ENCODE assay signal across 8 cellular contexts in genomic region chr17:40442392-40443195, GRCh38. TPM values are rescaled to one million over a fixed set of nuclear protein-coding genes. Genes with fewer than 3 reads are reported as not detected.
DNase-seq lines count a peak whose midpoint lies in the region; ATAC-seq, FAIRE-seq and TF ChIP-seq lines count a peak whose summit lies in the region.

No MANE protein-coding gene starts in this region.

- H3K27me3 ChIP-seq in SJSA1 (replicated peaks) (no peaks in the 10 kb centered on the region), pancreas (no peaks in the 10 kb centered on the region)

- H3K4me1 ChIP-seq in ES-I3 (ENCODE audit: insufficient read depth, low read length) (peaks cover 17% of the 10 kb centered on the region), SJSA1 (replicated peaks) (peaks cover 34% of the 10 kb centered on the region), pancreas (peaks cover 0 to 3% (median under 1%) of the 10 kb centered on the region in 3 donors)

- FAIRE-seq in pancreas (lab: Jason Lieb, UNC): no peak

- peak overlapping the region; percentile 67 for H3K9ac ChIP-seq in ES-I3 (ENCODE audit: low read depth, low read length)

- peak overlapping the region; percentile 45; the same call in 1 of the 2 replicates for H3K27ac ChIP-seq in SJSA1
- peak overlapping the region in 2 of 4 donors; percentile 30 to 54 for H3K27ac ChIP-seq in pancreas

- no peak for TF ChIP-seq POLR2A in GM18505 (IDR thresholded peaks at IDR 0.05; ENCODE audit: borderline replicate concordance, extremely low read depth, insufficient read depth, insufficient read length)

- intact Hi-C loops in pancreas (cut with DNase I): loop anchor here in 2 of 3 donors (5.0 kb wide), 2 partner anchors 35 to 90 kb away; no protein-coding TSS in a partner anchor

- no peaks in the 10 kb centered on the region for H3K36me3 ChIP-seq in ES-I3 (ENCODE audit: insufficient read depth, low read length)
- no peaks in the 10 kb centered on the region for H3K36me3 ChIP-seq in SJSA1
- H3K36me3 ChIP-seq in pancreas: no peaks in the 10 kb centered on the region

- ATAC-seq in pancreas (peak in 3 of 4 donors; percentile 9 to 11 (median 10)), GM18505 (IDR thresholded peaks at IDR 0.05; ENCODE audit: unreplicated experiment) (no peak), GM19397 (IDR thresholded peaks at IDR 0.05; ENCODE audit: unreplicated experiment) (no peak)

- TF ChIP-seq CTCF in fibroblast of the aortic adventitia (IDR thresholded peaks at IDR 0.05; ENCODE audit: insufficient read depth, low read length) (peak; percentile 15), pancreas (IDR thresholded peaks at IDR 0.05) (no peak)

- H3K4me3 ChIP-seq in SJSA1: peak overlapping the region; percentile 57
- peak overlapping the region; percentile 95 for H3K4me3 ChIP-seq in fibroblast of the aortic adventitia (ENCODE audit: low read depth, low read length)
- H3K4me3 ChIP-seq in pancreas: peak overlapping the region in 3 of 4 donors; percentile 21 to 52 (median 36)

- 65 to 66% methylated on average over 26 to 29 of the region's 29 CpGs for WGBS in pancreas, 2 donors

- H3K9me3 ChIP-seq in ES-I3 (ENCODE audit: control insufficient read depth, insufficient read depth, low read length) (no peaks in the 10 kb centered on the region), SJSA1 (replicated peaks) (no peaks in the 10 kb centered on the region), pancreas (no peaks in the 10 kb centered on the region)

- DNase-seq in SJSA1 (ENCODE audit: low read depth in 1 of 2, low spot score in 2 of 2) (peak in 1 of 2 experiments; percentile 45), fibroblast of the aortic adventitia (ENCODE audit: low read depth) (peak; percentile 54), pancreas (no peak), NCI-H1417 treated with DMSO at 0.1 percent for 48 hours (lab: John Stamatoyannopoulos, UW) (no peak), GOT3 (lab: John Stamatoyannopoulos, UW) (no peak)

RNA-seq across cellular contexts. Expression of gene IGFBP4, which starts 0.7 kb away (rescaled TPM):
- 19.2 and 22.5 TPM in 2 replicates for total RNA-seq in SJSA1 (2014; rRNA removed; shearing (Covaris generic))
- total RNA-seq in fibroblast of the aortic adventitia (ENCODE audit: low replicate concordance) (314 and 706 TPM in 2 replicates), pancreas (100 to 1,000 TPM in 3 of 6 donors, 10 to 100 TPM in 3; 30.2 to 190 (median 80.4) TPM)
- 10 to 100 TPM; 58.7 to 72.3 TPM for polyA plus RNA-seq in pancreas

RNA-seq across cellular contexts. Expression of gene TOP2A, which starts 24.9 kb away (rescaled TPM):
- total RNA-seq in SJSA1 (2014; rRNA removed; shearing (Covaris generic)): 264 and 389 TPM in 2 replicates
- total RNA-seq in fibroblast of the aortic adventitia (ENCODE audit: low replicate concordance) (25.3 and 145 TPM in 2 replicates), pancreas (1 to 10 TPM in 3 of 6 donors, under 1 TPM in 3; 0.19 to 4.4 (median 1.2) TPM)
- polyA plus RNA-seq in pancreas: under 1 TPM; 0.42 to 0.76 TPM

RNA-seq across cellular contexts. Expression of gene TNS4, which starts 58.8 kb away (rescaled TPM):
- total RNA-seq in SJSA1 (2014; rRNA removed; shearing (Covaris generic)): not detected in 2 replicates
- total RNA-seq in fibroblast of the aortic adventitia (ENCODE audit: low replicate concordance): not detected in 2 replicates
- under 1 TPM in 2 of 6 donors, not detected in 4; 0.16 to 0.24 TPM for total RNA-seq in pancreas
- polyA plus RNA-seq in pancreas: not detected

Comparison
In these comparisons a context has a peak if more than half of its experiments do, and no peak if none do; other contexts are left out.
1. H3K4me3 ChIP-seq: peak in every context shown above with its lines; median percentile 95 in fibroblast of the aortic adventitia; 57 in SJSA1; 36 in pancreas.
2. ATAC-seq: peak in pancreas (3 of 4); none in GM18505 (single experiment) and GM19397 (single experiment).